In the genomic region with DNA sequence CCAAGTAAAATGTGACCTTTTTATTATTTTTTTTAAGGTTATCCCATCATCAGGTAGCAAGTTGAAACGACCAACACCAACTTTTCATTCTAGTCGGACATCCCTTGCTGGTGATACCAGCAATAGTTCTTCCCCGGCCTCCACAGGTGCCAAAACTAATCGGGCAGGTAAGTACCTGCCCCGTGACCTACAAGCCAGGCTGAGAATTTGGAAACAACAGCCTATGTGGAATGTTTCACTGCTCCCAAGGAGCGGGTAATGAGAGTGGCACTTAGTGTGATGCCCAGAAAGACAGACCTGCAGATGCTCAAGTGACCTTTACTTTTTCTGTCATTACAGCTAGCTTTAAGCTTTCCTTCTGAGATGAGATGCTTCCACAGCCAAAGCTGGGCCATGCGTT, we compare ENCODE assay signal across 28 cellular contexts. TPM values are rescaled to one million over a fixed set of nuclear protein-coding genes. Genes with fewer than 3 reads are reported as not detected.
"Had no signal": no experiment of that assay in that cellular context is flagged by ENCODE, and none has a peak within 500 bp of the region (broad histone marks: within the 10 kb centered on the region; RNA-seq: fewer than 3 reads in every experiment).

No MANE protein-coding gene starts in this region.

- H3K4me1 Mint-ChIP-seq: activated CD4-positive, alpha-beta T cell treated with anti-CD3 and anti-CD28 coated beads for 36 hours; activated T-helper 17 cell treated with anti-CD3 and anti-CD28 coated beads, Interleukin-2, amount 50 U/mL, for 72 hours had no signal

- H3K9me3 Mint-ChIP-seq: activated CD4-positive, alpha-beta memory T cell treated with anti-CD3 and anti-CD28 coated beads for 36 hours; activated CD4-positive, alpha-beta T cell treated with anti-CD3 and anti-CD28 coated beads, Interleukin-2, amount 10 ng/mL, durations not matched to agents 24 days and 14 days; activated T-cell treated with anti-CD3 and anti-CD28 coated beads, Interleukin-2, amount 50 U/mL, for 4 hours; activated T-helper 17 cell treated with anti-CD3 and anti-CD28 coated beads, Interleukin-2, amount 50 U/mL, for 72 hours; effector memory CD8-positive, alpha-beta T cell had no signal

- DNase-seq: activated CD4-positive, alpha-beta memory T cell treated with anti-CD3 and anti-CD28 coated beads for 36 hours; activated CD4-positive, alpha-beta T cell treated with anti-CD3 and anti-CD28 coated beads for 36 hours; activated CD4-positive, alpha-beta T cell treated with anti-CD3 and anti-CD28 coated beads, Interleukin-2, amount 10 ng/mL, durations not matched to agents 24 days and 14 days; activated CD4-positive, CD25-positive, alpha-beta regulatory T cell; activated CD4-positive, CD25-positive, alpha-beta regulatory T cell treated with anti-CD3 and anti-CD28 coated beads, Interleukin-2, amount 50 U/mL, for 72 hours; activated CD8-positive, alpha-beta memory T cell treated with anti-CD3 and anti-CD28 coated beads, Interleukin-2, amount 10 ng/mL, durations not matched to agents 7 days and 5 days; activated CD8-positive, alpha-beta memory T cell treated with anti-CD3 and anti-CD28 coated beads, Interleukin-2, amount 50 U/mL, for 4 hours; activated CD8-positive, alpha-beta T cell treated with anti-CD3 and anti-CD28 coated beads, Interleukin-2, amount 10 ng/mL, durations not matched to agents 7 days and 5 days; activated effector memory CD4-positive, alpha-beta T cell treated with Interleukin-2 at 50 U/mL for 16 hours; activated gamma-delta T cell treated with Interleukin-2 at 50 U/mL for 16 hours; activated naive CD4-positive, alpha-beta T cell treated with anti-CD3 and anti-CD28 coated beads, Interleukin-2, amount 50 U/mL, for 16 hours; activated naive CD4-positive, alpha-beta T cell treated with Interleukin-2 at 50 U/mL for 16 hours; activated T-cell treated with anti-CD3 and anti-CD28 coated beads, Interleukin-2, amount 50 U/mL, for 4 hours; amniotic stem cell; body of pancreas; caudate nucleus; cortex of kidney; dermis blood vessel endothelial cell; effector CD4-positive, alpha-beta T cell; effector memory CD8-positive, alpha-beta T cell; erythroblast; foreskin keratinocyte; gastrocnemius medialis; T-helper 2 cell had no signal

- H3K4me3 Mint-ChIP-seq: activated CD4-positive, alpha-beta memory T cell treated with anti-CD3 and anti-CD28 coated beads for 36 hours; activated CD4-positive, alpha-beta T cell treated with anti-CD3 and anti-CD28 coated beads for 36 hours; activated CD4-positive, alpha-beta T cell treated with anti-CD3 and anti-CD28 coated beads, Interleukin-2, amount 10 ng/mL, durations not matched to agents 24 days and 14 days; activated CD8-positive, alpha-beta memory T cell treated with anti-CD3 and anti-CD28 coated beads, Interleukin-2, amount 10 ng/mL, durations not matched to agents 7 days and 5 days; activated CD8-positive, alpha-beta T cell treated with anti-CD3 and anti-CD28 coated beads, Interleukin-2, amount 10 ng/mL, durations not matched to agents 7 days and 5 days; activated naive CD8-positive, alpha-beta T cell; activated T-cell treated with anti-CD3 and anti-CD28 coated beads, Interleukin-2, amount 50 U/mL, for 4 hours; activated T-helper 17 cell treated with anti-CD3 and anti-CD28 coated beads, Interleukin-2, amount 50 U/mL, for 72 hours; effector memory CD8-positive, alpha-beta T cell had no signal

- H3K4me1 ChIP-seq: body of pancreas, foreskin keratinocyte, gastrocnemius medialis had no signal

- H3K27ac Mint-ChIP-seq: activated CD4-positive, alpha-beta T cell treated with anti-CD3 and anti-CD28 coated beads for 36 hours; activated CD4-positive, alpha-beta T cell treated with anti-CD3 and anti-CD28 coated beads, Interleukin-2, amount 10 ng/mL, durations not matched to agents 24 days and 14 days; activated CD8-positive, alpha-beta T cell treated with anti-CD3 and anti-CD28 coated beads, Interleukin-2, amount 10 ng/mL, durations not matched to agents 7 days and 5 days; activated naive CD8-positive, alpha-beta T cell; activated T-helper 17 cell treated with anti-CD3 and anti-CD28 coated beads, Interleukin-2, amount 50 U/mL, for 72 hours had no signal

- H3K4me3 ChIP-seq: body of pancreas, esophagus muscularis mucosa, gastrocnemius medialis had no signal

- H3K9me3 ChIP-seq: body of pancreas, esophagus muscularis mucosa, gastrocnemius medialis had no signal

- H3K27me3 Mint-ChIP-seq: activated CD4-positive, alpha-beta memory T cell treated with anti-CD3 and anti-CD28 coated beads for 36 hours; activated CD4-positive, alpha-beta T cell treated with anti-CD3 and anti-CD28 coated beads for 36 hours; activated CD4-positive, alpha-beta T cell treated with anti-CD3 and anti-CD28 coated beads, Interleukin-2, amount 10 ng/mL, durations not matched to agents 24 days and 14 days; activated CD8-positive, alpha-beta memory T cell treated with anti-CD3 and anti-CD28 coated beads, Interleukin-2, amount 10 ng/mL, durations not matched to agents 7 days and 5 days; activated naive CD8-positive, alpha-beta T cell; activated T-helper 17 cell treated with anti-CD3 and anti-CD28 coated beads, Interleukin-2, amount 50 U/mL, for 72 hours; effector memory CD8-positive, alpha-beta T cell had no signal

- ATAC-seq: activated CD4-positive, alpha-beta T cell treated with anti-CD3 and anti-CD28 coated beads for 36 hours; activated CD8-positive, alpha-beta memory T cell treated with anti-CD3 and anti-CD28 coated beads, Interleukin-2, amount 10 ng/mL, durations not matched to agents 7 days and 5 days; activated CD8-positive, alpha-beta T cell treated with anti-CD3 and anti-CD28 coated beads, Interleukin-2, amount 10 ng/mL, durations not matched to agents 7 days and 5 days; activated T-cell treated with anti-CD3 and anti-CD28 coated beads, Interleukin-2, amount 50 U/mL, for 4 hours; activated T-helper 17 cell treated with anti-CD3 and anti-CD28 coated beads, Interleukin-2, amount 50 U/mL, for 72 hours; body of pancreas; effector memory CD8-positive, alpha-beta T cell; foreskin keratinocyte; gastrocnemius medialis had no signal

- H3K27ac ChIP-seq: body of pancreas, foreskin keratinocyte had no signal

- H3K27me3 ChIP-seq: body of pancreas, esophagus muscularis mucosa, gastrocnemius medialis had no signal

RNA-seq across cellular contexts. Expression of a gene that starts 6.9 kb away (rescaled TPM):
- total RNA-seq: activated CD4-positive, alpha-beta memory T cell treated with anti-CD3 and anti-CD28 coated beads for 36 hours; activated CD4-positive, alpha-beta T cell treated with anti-CD3 and anti-CD28 coated beads, Interleukin-2, amount 10 ng/mL, durations not matched to agents 24 days and 14 days; activated CD8-positive, alpha-beta memory T cell treated with anti-CD3 and anti-CD28 coated beads, Interleukin-2, amount 10 ng/mL, durations not matched to agents 7 days and 5 days; foreskin keratinocyte; T-helper 1 cell treated with Interleukin-12 subunit alpha and Interleukin-12 subunit beta and Interleukin-4 antibody, amounts not matched to agents 30 ng/mL and 1 ng/mL, for 36 hours had no signal
- polyA plus RNA-seq: foreskin keratinocyte had no signal
